Comparison of ENCODE assay signal across 19 cellular contexts in genomic region chr20:46047821-46048220, GRCh38. TPM values are rescaled to one million over a fixed set of nuclear protein-coding genes. Genes with fewer than 3 reads are reported as not detected.
DNase-seq lines count a peak whose midpoint lies in the region; ATAC-seq and TF ChIP-seq lines count a peak whose summit lies in the region.
"Had no signal": no experiment of that assay in that cellular context is flagged by ENCODE, and none has a peak within 500 bp of the region (broad histone marks: within the 10 kb centered on the region; RNA-seq: fewer than 3 reads in every experiment).

No MANE protein-coding gene starts in this region.

- TF ChIP-seq POLR2A in gastroesophageal sphincter (IDR thresholded peaks at IDR 0.05) = no peak

- POLR2A ChIA-PET in WTC11 (lab: Charles Lee) = no interaction called here

- H3K27me3 ChIP-seq in osteoblast (ENCODE audit: insufficient read depth, low read length) (peaks cover 6% of the 10 kb centered on the region), gastroesophageal sphincter (peaks cover 88% of the 10 kb centered on the region)
- H3K27me3 ChIP-seq: BLaER1 treated with 17β-estradiol and CSF1 and Interleukin-3, amounts not matched to agents 10 nM and 100 nM had no signal

- H3K79me2 ChIP-seq in osteoblast (ENCODE audit: insufficient read depth, low read length) = no peaks in the 10 kb centered on the region

- TF ChIP-seq EP300 in gastroesophageal sphincter (IDR thresholded peaks at IDR 0.05) = no peak

- H3K27ac Mint-ChIP-seq in WTC11 = no peak overlapping the region
- H3K27ac Mint-ChIP-seq: B cell; CD4-positive, alpha-beta T cell; CD8-positive, alpha-beta T cell had no signal

- WGBS in gastroesophageal sphincter (ENCODE audit: low coverage in 1 of 2), 2 donors = 30 to 60% methylated on average over 1 to 2 of the region's 8 CpGs

- H3K27me3 Mint-ChIP-seq in WTC11 (ENCODE audit: low read depth) = peaks cover 8% of the 10 kb centered on the region

- H3K9me3 ChIP-seq in osteoblast (ENCODE audit: low read depth, low read length) (no peaks in the 10 kb centered on the region), gastroesophageal sphincter (no peaks in the 10 kb centered on the region)
- H3K9me3 ChIP-seq: A549; BLaER1 treated with 17β-estradiol and CSF1 and Interleukin-3, amounts not matched to agents 10 nM and 100 nM; Caco-2 had no signal

- H3K4me2 ChIP-seq in osteoblast (ENCODE audit: insufficient read depth, low read length) = no peak overlapping the region
- H3K4me2 ChIP-seq: A549; BLaER1 treated with 17β-estradiol and CSF1 and Interleukin-3, amounts not matched to agents 10 nM and 100 nM had no signal

- H3K4me1 ChIP-seq in osteoblast (ENCODE audit: insufficient read depth, low read length) (no peaks in the 10 kb centered on the region), gastroesophageal sphincter (no peaks in the 10 kb centered on the region)
- H3K4me1 ChIP-seq: BLaER1 treated with 17β-estradiol and CSF1 and Interleukin-3, amounts not matched to agents 10 nM and 100 nM; Caco-2 had no signal

- peak; percentile 31 for DNase-seq in activated effector memory CD4-positive, alpha-beta T cell treated with anti-CD3 and anti-CD28 coated beads, Interleukin-2, amount 50 U/mL, for 16 hours
- DNase-seq in activated effector memory CD4-positive, alpha-beta T cell treated with Interleukin-2 at 50 U/mL for 16 hours = no peak
- DNase-seq in WTC11 (ENCODE audit: low spot score) = peak; percentile 9
- peak; percentile 32 for DNase-seq in osteoblast (ENCODE audit: insufficient read length, low spot score, missing footprints)
- no peak for DNase-seq in NCI-H510A (lab: John Stamatoyannopoulos, UW)
- DNase-seq: AML-193; Calu3; CD4-positive, alpha-beta T cell; CD8-positive, alpha-beta T cell; DMS79 treated with DMSO at 0.1 percent for 48 hours; GF-D8 had no signal

- H3K4me3 Mint-ChIP-seq in WTC11 = no peak overlapping the region
- H3K4me3 Mint-ChIP-seq: B cell; CD4-positive, alpha-beta T cell; CD8-positive, alpha-beta T cell had no signal

- TF ChIP-seq CTCF in WTC11 (IDR thresholded peaks at IDR 0.05) = no peak
- no peak for TF ChIP-seq CTCF in osteoblast (IDR thresholded peaks at IDR 0.05; ENCODE audit: extremely low read depth, low read depth, low read length)
- TF ChIP-seq CTCF in gastroesophageal sphincter (IDR thresholded peaks at IDR 0.05) = no peak

- H3K36me3 Mint-ChIP-seq in WTC11 = no peaks in the 10 kb centered on the region
- H3K36me3 Mint-ChIP-seq: CD8-positive, alpha-beta T cell had no signal

- no peak for ATAC-seq in WTC11
- no peak for ATAC-seq in GM18519 (IDR thresholded peaks at IDR 0.05; ENCODE audit: low FRiP score, unreplicated experiment)
- no peak for ATAC-seq in gastroesophageal sphincter
- ATAC-seq: A549; CD8-positive, alpha-beta T cell had no signal

- CTCF ChIA-PET in WTC11 (lab: Charles Lee) = interaction anchor here (1.6 kb wide), 1 partner anchor 10 kb away, joined by 5 read pairs; no protein-coding TSS in a partner anchor

- H2AFZ ChIP-seq in osteoblast (ENCODE audit: low read length) = no peak overlapping the region

- H4K20me1 ChIP-seq in osteoblast (ENCODE audit: insufficient read depth, low read length) = no peaks in the 10 kb centered on the region

- no peak overlapping the region for H3K4me3 ChIP-seq in osteoblast (ENCODE audit: insufficient read depth, low read length)
- H3K4me3 ChIP-seq in gastroesophageal sphincter = no peak overlapping the region
- H3K4me3 ChIP-seq: A549; BLaER1 treated with 17β-estradiol and CSF1 and Interleukin-3, amounts not matched to agents 10 nM and 100 nM had no signal

- no peaks in the 10 kb centered on the region for H3K4me1 Mint-ChIP-seq in WTC11
- H3K4me1 Mint-ChIP-seq: B cell had no signal

- no peaks in the 10 kb centered on the region for H3K9me3 Mint-ChIP-seq in WTC11
- H3K9me3 Mint-ChIP-seq: CD4-positive, alpha-beta T cell; CD8-positive, alpha-beta T cell had no signal

- H3K36me3 ChIP-seq in osteoblast (ENCODE audit: insufficient read depth, low read length) (no peaks in the 10 kb centered on the region), gastroesophageal sphincter (no peaks in the 10 kb centered on the region)

- no peak overlapping the region for H3K27ac ChIP-seq in osteoblast (ENCODE audit: low read depth, low read length)
- H3K27ac ChIP-seq in gastroesophageal sphincter = no peak overlapping the region
- H3K27ac ChIP-seq: 22Rv1; A549; BLaER1 treated with 17β-estradiol and CSF1 and Interleukin-3, amounts not matched to agents 10 nM and 100 nM; C4-2B had no signal

TF ChIP-seq in WTC11, 78 proteins besides CTCF, POLR2A, EP300 and RAD21:
- TF ChIP-seq AR (CRISPR knock-in tag; IDR thresholded peaks at IDR 0.05) = no peak
- TF ChIP-seq, protein P1, sequence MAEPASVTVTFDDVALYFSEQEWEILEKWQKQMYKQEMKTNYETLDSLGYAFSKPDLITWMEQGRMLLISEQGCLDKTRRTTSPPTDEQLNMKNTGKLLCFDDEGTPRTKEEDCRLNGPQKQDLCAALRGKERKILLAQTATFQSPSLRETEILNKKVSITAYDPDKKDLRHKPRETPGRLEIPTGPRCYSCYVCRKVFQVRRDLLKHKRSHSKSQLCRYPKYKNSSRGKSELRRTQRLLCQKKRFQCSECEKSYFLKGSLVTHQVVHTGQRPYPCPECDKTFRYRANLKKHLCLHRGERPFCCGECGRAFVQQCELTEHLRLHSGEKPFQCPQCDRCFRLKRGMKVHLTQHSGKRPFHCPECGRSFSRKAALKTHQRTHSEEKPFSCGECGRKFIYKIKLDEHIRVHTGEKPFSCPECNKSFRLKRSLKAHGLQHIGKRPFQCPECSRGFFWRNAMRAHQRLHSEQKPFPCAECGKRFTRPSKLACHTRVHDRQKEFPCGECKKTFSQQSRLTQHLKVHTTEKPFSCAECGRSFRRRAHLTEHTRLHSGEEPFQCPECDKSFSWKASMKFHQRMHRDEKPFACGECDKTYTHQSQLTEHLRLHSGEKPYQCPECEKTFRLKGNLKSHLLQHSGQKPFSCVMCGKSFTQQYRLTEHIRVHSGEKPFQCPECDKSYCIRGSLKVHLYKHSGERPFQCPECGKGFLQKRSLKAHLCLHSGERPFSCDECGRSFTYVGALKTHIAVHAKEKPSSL (CRISPR knock-in tag; conservative IDR thresholded peaks at IDR 0.05) = no peak
- no peak for TF ChIP-seq JAZF1 (CRISPR knock-in tag; IDR thresholded peaks at IDR 0.05)
- no peak for TF ChIP-seq E2F5 (CRISPR knock-in tag; IDR thresholded peaks at IDR 0.05)
- no peak for TF ChIP-seq ZBTB21 (CRISPR knock-in tag; IDR thresholded peaks at IDR 0.05; ENCODE audit: borderline replicate concordance)
- TF ChIP-seq GTF2I (CRISPR knock-in tag; conservative IDR thresholded peaks at IDR 0.05) = no peak
- no peak for TF ChIP-seq NFYB (CRISPR knock-in tag; conservative IDR thresholded peaks at IDR 0.05; ENCODE audit: low read depth)
- no peak for TF ChIP-seq ZNF138 (CRISPR knock-in tag; conservative IDR thresholded peaks at IDR 0.05)
- no peak for TF ChIP-seq HMGXB4 (CRISPR knock-in tag; IDR thresholded peaks at IDR 0.05)
- no peak for TF ChIP-seq ESRRA (CRISPR knock-in tag; IDR thresholded peaks at IDR 0.05; ENCODE audit: borderline replicate concordance)
- no peak for TF ChIP-seq FOXK1 (CRISPR knock-in tag; IDR thresholded peaks at IDR 0.05)
- no peak for TF ChIP-seq RORB (CRISPR knock-in tag; IDR thresholded peaks at IDR 0.05)

RNA-seq across cellular contexts. Expression of gene SLC12A5, which starts 18.8 kb away (rescaled TPM):
- total RNA-seq in WTC11 (2021) = 6.6 to 8.5 TPM (median 7.2 TPM) in 3 replicates
- total RNA-seq in osteoblast = under 0.01 TPM in 2 replicates
- not detected for total RNA-seq in gastroesophageal sphincter

RNA-seq across cellular contexts. Expression of gene MMP9, which starts 39.1 kb away (rescaled TPM):
- total RNA-seq in WTC11 (2021) = 5.8 to 7.1 TPM (median 5.8 TPM) in 3 replicates
- total RNA-seq in osteoblast = 0.29 and 2.5 TPM in 2 replicates
- total RNA-seq in gastroesophageal sphincter = 1 to 10 TPM in 2 of 4 donors, under 1 TPM in 1, not detected in 1; 0.15 to 3.9 (median 1.2) TPM
- total RNA-seq: Calu3 had no signal

RNA-seq across cellular contexts. Expression of gene NCOA5, which starts 41.9 kb away (rescaled TPM):
- 16.5 to 20.5 TPM (median 16.5 TPM) in 3 replicates for total RNA-seq in WTC11 (2021)
- total RNA-seq in osteoblast = 12.4 and 14.5 TPM in 2 replicates
- 10 to 100 TPM; 26.3 to 39.8 (median 30.8) TPM for total RNA-seq in gastroesophageal sphincter

Comparison
In these comparisons a context has a peak if more than half of its experiments do, and no peak if none do; other contexts are left out.
1. DNase-seq: peak in activated effector memory CD4-positive, alpha-beta T cell treated with anti-CD3 and anti-CD28 coated beads, Interleukin-2, amount 50 U/mL, for 16 hours (single experiment), WTC11 (single experiment) and osteoblast (single experiment); none in activated effector memory CD4-positive, alpha-beta T cell treated with Interleukin-2 at 50 U/mL for 16 hours (single experiment) and NCI-H510A (single experiment).